Comparison of ENCODE assay signal across 8 cellular contexts in the genomic region with DNA sequence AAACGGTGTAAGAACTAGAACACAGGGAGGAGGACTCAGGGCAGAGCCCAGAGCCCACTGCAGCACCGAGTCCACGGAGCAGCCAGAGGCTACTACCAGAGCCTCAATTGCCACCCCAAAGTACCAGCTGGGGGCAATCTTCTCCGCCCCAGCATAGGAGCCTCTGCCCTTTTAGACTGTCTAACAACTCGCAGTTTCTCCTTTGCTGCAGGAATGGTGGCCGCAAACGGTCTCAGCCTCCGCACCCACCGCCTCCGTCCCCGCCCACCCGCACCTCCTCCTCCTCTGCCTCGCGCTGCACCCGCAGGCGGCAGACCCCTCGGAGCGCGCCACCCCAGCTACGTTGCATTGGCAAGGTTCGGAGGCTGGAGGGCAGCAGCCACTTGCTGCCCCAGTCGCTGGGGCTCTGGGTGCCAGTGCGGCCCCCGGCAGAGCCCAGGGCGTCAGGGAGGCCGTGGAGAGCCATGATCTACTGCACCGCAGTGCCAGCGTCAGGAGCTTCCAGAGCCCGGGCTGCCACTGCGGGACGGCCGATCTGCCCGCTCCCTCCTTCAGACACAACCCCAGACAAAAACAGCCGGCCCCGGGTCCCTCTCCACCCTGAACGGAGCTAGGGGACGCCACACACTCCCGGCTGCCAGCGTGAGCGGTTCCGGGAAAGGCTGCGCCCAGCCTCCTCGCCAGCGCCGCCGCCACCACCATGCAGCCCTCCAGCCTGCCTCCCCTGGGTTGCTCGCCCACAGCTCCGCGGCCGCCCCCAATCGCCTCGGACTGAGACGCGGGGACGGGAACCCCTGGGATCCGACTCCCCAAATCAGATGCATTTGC. TPM values are rescaled to one million over a fixed set of nuclear protein-coding genes. Genes with fewer than 3 reads are reported as not detected.
A peak's percentile ranks its signal among the peaks of the same experiment; 100 is the strongest.
DNase-seq lines count a peak whose midpoint lies in the region; ATAC-seq and TF ChIP-seq lines count a peak whose summit lies in the region.

No MANE protein-coding gene starts in this region.

- H3K4me3 ChIP-seq in BJ (ENCODE audit: low read depth, low read length) (peak overlapping the region; percentile 31), spleen (peak overlapping the region; percentile 32 to 72 (median 34))

- ATAC-seq in GM19452 (IDR thresholded peaks at IDR 0.05; ENCODE audit: unreplicated experiment), result peak; percentile 39

- H3K4me3 Mint-ChIP-seq in MCF 10A (ENCODE audit: unreplicated experiment), result peak overlapping the region; percentile 75
- no peak overlapping the region for H3K4me3 Mint-ChIP-seq in HFFc6

- no peaks in the 10 kb centered on the region for H3K36me3 ChIP-seq in BJ (ENCODE audit: control insufficient read depth, insufficient read depth, low read length)
- no peaks in the 10 kb centered on the region for H3K36me3 ChIP-seq in spleen

- POLR2A ChIA-PET in BJ (lab: Charles Lee), result no interaction called here
- POLR2A ChIA-PET in MCF 10A (lab: Yijun Ruan, JAX), result interaction anchor here (0.5 to 0.9 kb wide), 3 partner anchors 40 to 1473 kb away, joined by 3 read pairs; no protein-coding TSS in a partner anchor

- H3K27me3 ChIP-seq in BJ (ENCODE audit: control insufficient read depth, insufficient read depth, low read length), result peaks cover 16% of the 10 kb centered on the region
- peaks cover 0 to 68% (median 31%) of the 10 kb centered on the region in 7 donors for H3K27me3 ChIP-seq in spleen (replicated peaks in 1 of 7)

- no peak overlapping the region for H3K27ac Mint-ChIP-seq in MCF 10A (ENCODE audit: low read depth, unreplicated experiment)
- no peak overlapping the region for H3K27ac Mint-ChIP-seq in HFFc6

- no peaks in the 10 kb centered on the region for H3K9me3 ChIP-seq in spleen

- peaks cover 14 to 36% (median 26%) of the 10 kb centered on the region in 6 donors for H3K4me1 ChIP-seq in spleen

- H3K27me3 Mint-ChIP-seq in MCF 10A (ENCODE audit: insufficient read depth, unreplicated experiment) (peaks cover 45% of the 10 kb centered on the region), HFFc6 (ENCODE audit: insufficient read depth) (peaks cover 7% of the 10 kb centered on the region; the same call in 1 of the 2 replicates)

- no peak overlapping the region for H3K27ac ChIP-seq in spleen

- no TSS peak for BruUV-seq in MCF 10A (replicated peaks; lab: Mats Ljungman, UMichigan)

- DNase-seq in BJ (ENCODE audit: low read depth) (no peak), NCI-H345 (lab: John Stamatoyannopoulos, UW) (peak; percentile 71), MCF 10A (ENCODE audit: unreplicated experiment) (no peak), islet precursor cell (peak; percentile 64), spleen (peak; percentile 75), NCI-H2196 treated with DMSO at 0.1 percent for 48 hours (lab: John Stamatoyannopoulos, UW; ENCODE audit: unreplicated experiment) (no peak), HFFc6 (no peak)

- H3K9me3 Mint-ChIP-seq in MCF 10A (ENCODE audit: unreplicated experiment) (no peaks in the 10 kb centered on the region), HFFc6 (peaks cover 14% of the 10 kb centered on the region; the same call in 1 of the 2 replicates)

- no peak for TF ChIP-seq POLR2A in spleen (IDR thresholded peaks at IDR 0.05)

- peaks cover 23% of the 10 kb centered on the region for H3K4me1 Mint-ChIP-seq in MCF 10A (ENCODE audit: insufficient read depth, unreplicated experiment)
- H3K4me1 Mint-ChIP-seq in HFFc6 (ENCODE audit: low read depth), result no peaks in the 10 kb centered on the region

- 1 to 3% (median 2%) methylated on average over 19 to 56 of the region's 56 CpGs for WGBS in spleen, 5 donors

- TF ChIP-seq CTCF in BJ (IDR thresholded peaks at IDR 0.05; ENCODE audit: insufficient read depth, low read depth, low read length) (no peak), MCF 10A (IDR thresholded peaks at IDR 0.05; ENCODE audit: unreplicated experiment) (no peak), spleen (IDR thresholded peaks at IDR 0.05 in 8 of 11, conservative IDR thresholded peaks at IDR 0.05 in 3 of 11) (no peak), HFFc6 (IDR thresholded peaks at IDR 0.05) (no peak)

- intact Hi-C loops in MCF 10A (cut with micrococcal nuclease) (no loop called here), spleen (cut with DNase I; ENCODE audit: low total_unique reads) (no loop called here)

- CTCF ChIA-PET in BJ (lab: Yijun Ruan, JAX), result interaction anchor here (0.5 to 1.2 kb wide), 2 partner anchors 10 to 13 kb away, joined by 3 to 4 read pairs; no protein-coding TSS in a partner anchor
- CTCF ChIA-PET in MCF 10A (lab: Yijun Ruan, JAX), result interaction anchor here (0.5 to 2.0 kb wide), 12 partner anchors 11 to 615 kb away, joined by 3 to 9 read pairs (median 4); no protein-coding TSS in a partner anchor

- no peaks in the 10 kb centered on the region for H3K36me3 Mint-ChIP-seq in MCF 10A (ENCODE audit: insufficient read depth, unreplicated experiment)
- H3K36me3 Mint-ChIP-seq in HFFc6 (ENCODE audit: low read depth), result no peaks in the 10 kb centered on the region

RNA-seq across cellular contexts. Expression of gene FGF14, which starts 1.8 kb away (rescaled TPM):
- polyA plus RNA-seq in BJ (2011; rRNA removed) (0.01 TPM in 2 replicates), spleen (under 1 TPM; 0.03 to 0.32 (median 0.04) TPM)
- not detected in 2 replicates for polyA minus RNA-seq in BJ (2011; rRNA and poly(A)+ RNA removed)
- total RNA-seq in MCF 10A (2022) (0.15 TPM in 1 of 2 replicates, not detected in the other), spleen (1 to 10 TPM in 1 of 7 donors, under 1 TPM in 3, not detected in 3; 0.03 to 1.1 (median 0.18) TPM)
- under 1 TPM in 2 of 6 experiments, not detected in 4; 0.02 to 0.03 TPM for total RNA-seq in HFFc6 (2021; fragmentation: NEBNext Ultra II Directional; extraction: Animal tissue kit (Norgen Biotek cat#: 25700))

Comparison
In these comparisons a context has a peak if more than half of its experiments do, and no peak if none do; other contexts are left out.
1. DNase-seq: peak in NCI-H345 (single experiment), islet precursor cell (single experiment) and spleen (single experiment); none in BJ (single experiment), MCF 10A (single experiment), NCI-H2196 treated with DMSO at 0.1 percent for 48 hours (single experiment) and HFFc6 (single experiment).